1 cellular context compared by ENCODE assay signal in genomic region chr1:156751724-156752481, GRCh38.
TF ChIP-seq lines count a peak whose summit lies in the region.

No MANE protein-coding gene starts in this region.

TF ChIP-seq in HepG2, 621 proteins besides CTCF, POLR2A, EP300 and RAD21 (continued from another document and continues in another):
- TF ChIP-seq ARID5B (CRISPR knock-in tag; IDR thresholded peaks at IDR 0.05) (peak; percentile 43; the same call in 1 of the 2 replicates), ZNF589 (CRISPR knock-in tag; conservative IDR thresholded peaks at IDR 0.05) (peak; percentile 64; the same call in 1 of the 2 replicates), ZNF768 (CRISPR knock-in tag; IDR thresholded peaks at IDR 0.05) (peak; percentile 37; the same call in 1 of the 2 replicates), AKAP8 (CRISPR knock-in tag; IDR thresholded peaks at IDR 0.05) (0 out of 2 replicates have a peak, but pooled peaks have one; percentile 44), ZNF777 (CRISPR knock-in tag; IDR thresholded peaks at IDR 0.05) (peak; percentile 96), CBFB (CRISPR knock-in tag; IDR thresholded peaks at IDR 0.05) (peak; percentile 75), ZNF296 (CRISPR knock-in tag; conservative IDR thresholded peaks at IDR 0.05) (no peak), ZGPAT (CRISPR knock-in tag; IDR thresholded peaks at IDR 0.05) (peak; percentile 87), KDM3A (CRISPR knock-in tag; IDR thresholded peaks at IDR 0.05; ENCODE audit: low read depth) (no peak), ZNF18 (CRISPR knock-in tag; IDR thresholded peaks at IDR 0.05; ENCODE audit: insufficient replicate concordance) (peak; percentile 13), ZNF563 (CRISPR knock-in tag; IDR thresholded peaks at IDR 0.05) (peak; percentile 75), ONECUT2 (CRISPR knock-in tag; IDR thresholded peaks at IDR 0.05) (no peak; the same call in 1 of the 2 replicates), IRF2 (CRISPR knock-in tag; IDR thresholded peaks at IDR 0.05) (peak; percentile 88), ZNF280B (CRISPR knock-in tag; IDR thresholded peaks at IDR 0.05; ENCODE audit: borderline replicate concordance) (peak; percentile 73), TAF1 (CRISPR knock-in tag; IDR thresholded peaks at IDR 0.05) (peak; percentile 60; the same call in 1 of the 2 replicates), SP5 (CRISPR knock-in tag; IDR thresholded peaks at IDR 0.05; ENCODE audit: borderline replicate concordance, low read depth) (peak; percentile 59; the same call in 1 of the 2 replicates), CBX5 (CRISPR knock-in tag; IDR thresholded peaks at IDR 0.05; ENCODE audit: borderline replicate concordance) (peak; percentile 75), NR1H2 (CRISPR knock-in tag; IDR thresholded peaks at IDR 0.05; ENCODE audit: borderline replicate concordance, low read depth) (no peak), KDM5B (CRISPR knock-in tag; IDR thresholded peaks at IDR 0.05; ENCODE audit: borderline replicate concordance) (peak; percentile 44; the same call in 1 of the 2 replicates), ETV6 (CRISPR knock-in tag; conservative IDR thresholded peaks at IDR 0.05) (peak; percentile 87), ZMYM4 (CRISPR knock-in tag; IDR thresholded peaks at IDR 0.05) (peak; percentile 70; the same call in 1 of the 2 replicates), SMAD3 (CRISPR knock-in tag; IDR thresholded peaks at IDR 0.05) (no peak), MIER2 (CRISPR knock-in tag; IDR thresholded peaks at IDR 0.05) (0 out of 2 replicates have a peak, but pooled peaks have one; percentile 38), MEIS2 (CRISPR knock-in tag; IDR thresholded peaks at IDR 0.05) (0 out of 2 replicates have a peak, but pooled peaks have one; percentile 74), HDAC2 (CRISPR knock-in tag; IDR thresholded peaks at IDR 0.05) (peak; percentile 46; the same call in 1 of the 2 replicates)
- TF ChIP-seq, protein P1, sequence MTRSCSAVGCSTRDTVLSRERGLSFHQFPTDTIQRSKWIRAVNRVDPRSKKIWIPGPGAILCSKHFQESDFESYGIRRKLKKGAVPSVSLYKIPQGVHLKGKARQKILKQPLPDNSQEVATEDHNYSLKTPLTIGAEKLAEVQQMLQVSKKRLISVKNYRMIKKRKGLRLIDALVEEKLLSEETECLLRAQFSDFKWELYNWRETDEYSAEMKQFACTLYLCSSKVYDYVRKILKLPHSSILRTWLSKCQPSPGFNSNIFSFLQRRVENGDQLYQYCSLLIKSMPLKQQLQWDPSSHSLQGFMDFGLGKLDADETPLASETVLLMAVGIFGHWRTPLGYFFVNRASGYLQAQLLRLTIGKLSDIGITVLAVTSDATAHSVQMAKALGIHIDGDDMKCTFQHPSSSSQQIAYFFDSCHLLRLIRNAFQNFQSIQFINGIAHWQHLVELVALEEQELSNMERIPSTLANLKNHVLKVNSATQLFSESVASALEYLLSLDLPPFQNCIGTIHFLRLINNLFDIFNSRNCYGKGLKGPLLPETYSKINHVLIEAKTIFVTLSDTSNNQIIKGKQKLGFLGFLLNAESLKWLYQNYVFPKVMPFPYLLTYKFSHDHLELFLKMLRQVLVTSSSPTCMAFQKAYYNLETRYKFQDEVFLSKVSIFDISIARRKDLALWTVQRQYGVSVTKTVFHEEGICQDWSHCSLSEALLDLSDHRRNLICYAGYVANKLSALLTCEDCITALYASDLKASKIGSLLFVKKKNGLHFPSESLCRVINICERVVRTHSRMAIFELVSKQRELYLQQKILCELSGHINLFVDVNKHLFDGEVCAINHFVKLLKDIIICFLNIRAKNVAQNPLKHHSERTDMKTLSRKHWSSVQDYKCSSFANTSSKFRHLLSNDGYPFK (CRISPR knock-in tag; IDR thresholded peaks at IDR 0.05; ENCODE audit: borderline replicate concordance), result peak; percentile 20; the same call in 1 of the 2 replicates
- TF ChIP-seq, protein P2, sequence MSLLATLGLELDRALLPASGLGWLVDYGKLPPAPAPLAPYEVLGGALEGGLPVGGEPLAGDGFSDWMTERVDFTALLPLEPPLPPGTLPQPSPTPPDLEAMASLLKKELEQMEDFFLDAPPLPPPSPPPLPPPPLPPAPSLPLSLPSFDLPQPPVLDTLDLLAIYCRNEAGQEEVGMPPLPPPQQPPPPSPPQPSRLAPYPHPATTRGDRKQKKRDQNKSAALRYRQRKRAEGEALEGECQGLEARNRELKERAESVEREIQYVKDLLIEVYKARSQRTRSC (CRISPR knock-in tag; IDR thresholded peaks at IDR 0.05; ENCODE audit: low read depth), result 0 out of 2 replicates have a peak, but pooled peaks have one; percentile 47
- TF ChIP-seq, protein P3, sequence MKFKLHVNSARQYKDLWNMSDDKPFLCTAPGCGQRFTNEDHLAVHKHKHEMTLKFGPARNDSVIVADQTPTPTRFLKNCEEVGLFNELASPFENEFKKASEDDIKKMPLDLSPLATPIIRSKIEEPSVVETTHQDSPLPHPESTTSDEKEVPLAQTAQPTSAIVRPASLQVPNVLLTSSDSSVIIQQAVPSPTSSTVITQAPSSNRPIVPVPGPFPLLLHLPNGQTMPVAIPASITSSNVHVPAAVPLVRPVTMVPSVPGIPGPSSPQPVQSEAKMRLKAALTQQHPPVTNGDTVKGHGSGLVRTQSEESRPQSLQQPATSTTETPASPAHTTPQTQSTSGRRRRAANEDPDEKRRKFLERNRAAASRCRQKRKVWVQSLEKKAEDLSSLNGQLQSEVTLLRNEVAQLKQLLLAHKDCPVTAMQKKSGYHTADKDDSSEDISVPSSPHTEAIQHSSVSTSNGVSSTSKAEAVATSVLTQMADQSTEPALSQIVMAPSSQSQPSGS (CRISPR knock-in tag; IDR thresholded peaks at IDR 0.05), result peak; percentile 53; the same call in 1 of the 2 replicates
- TF ChIP-seq, protein P4, sequence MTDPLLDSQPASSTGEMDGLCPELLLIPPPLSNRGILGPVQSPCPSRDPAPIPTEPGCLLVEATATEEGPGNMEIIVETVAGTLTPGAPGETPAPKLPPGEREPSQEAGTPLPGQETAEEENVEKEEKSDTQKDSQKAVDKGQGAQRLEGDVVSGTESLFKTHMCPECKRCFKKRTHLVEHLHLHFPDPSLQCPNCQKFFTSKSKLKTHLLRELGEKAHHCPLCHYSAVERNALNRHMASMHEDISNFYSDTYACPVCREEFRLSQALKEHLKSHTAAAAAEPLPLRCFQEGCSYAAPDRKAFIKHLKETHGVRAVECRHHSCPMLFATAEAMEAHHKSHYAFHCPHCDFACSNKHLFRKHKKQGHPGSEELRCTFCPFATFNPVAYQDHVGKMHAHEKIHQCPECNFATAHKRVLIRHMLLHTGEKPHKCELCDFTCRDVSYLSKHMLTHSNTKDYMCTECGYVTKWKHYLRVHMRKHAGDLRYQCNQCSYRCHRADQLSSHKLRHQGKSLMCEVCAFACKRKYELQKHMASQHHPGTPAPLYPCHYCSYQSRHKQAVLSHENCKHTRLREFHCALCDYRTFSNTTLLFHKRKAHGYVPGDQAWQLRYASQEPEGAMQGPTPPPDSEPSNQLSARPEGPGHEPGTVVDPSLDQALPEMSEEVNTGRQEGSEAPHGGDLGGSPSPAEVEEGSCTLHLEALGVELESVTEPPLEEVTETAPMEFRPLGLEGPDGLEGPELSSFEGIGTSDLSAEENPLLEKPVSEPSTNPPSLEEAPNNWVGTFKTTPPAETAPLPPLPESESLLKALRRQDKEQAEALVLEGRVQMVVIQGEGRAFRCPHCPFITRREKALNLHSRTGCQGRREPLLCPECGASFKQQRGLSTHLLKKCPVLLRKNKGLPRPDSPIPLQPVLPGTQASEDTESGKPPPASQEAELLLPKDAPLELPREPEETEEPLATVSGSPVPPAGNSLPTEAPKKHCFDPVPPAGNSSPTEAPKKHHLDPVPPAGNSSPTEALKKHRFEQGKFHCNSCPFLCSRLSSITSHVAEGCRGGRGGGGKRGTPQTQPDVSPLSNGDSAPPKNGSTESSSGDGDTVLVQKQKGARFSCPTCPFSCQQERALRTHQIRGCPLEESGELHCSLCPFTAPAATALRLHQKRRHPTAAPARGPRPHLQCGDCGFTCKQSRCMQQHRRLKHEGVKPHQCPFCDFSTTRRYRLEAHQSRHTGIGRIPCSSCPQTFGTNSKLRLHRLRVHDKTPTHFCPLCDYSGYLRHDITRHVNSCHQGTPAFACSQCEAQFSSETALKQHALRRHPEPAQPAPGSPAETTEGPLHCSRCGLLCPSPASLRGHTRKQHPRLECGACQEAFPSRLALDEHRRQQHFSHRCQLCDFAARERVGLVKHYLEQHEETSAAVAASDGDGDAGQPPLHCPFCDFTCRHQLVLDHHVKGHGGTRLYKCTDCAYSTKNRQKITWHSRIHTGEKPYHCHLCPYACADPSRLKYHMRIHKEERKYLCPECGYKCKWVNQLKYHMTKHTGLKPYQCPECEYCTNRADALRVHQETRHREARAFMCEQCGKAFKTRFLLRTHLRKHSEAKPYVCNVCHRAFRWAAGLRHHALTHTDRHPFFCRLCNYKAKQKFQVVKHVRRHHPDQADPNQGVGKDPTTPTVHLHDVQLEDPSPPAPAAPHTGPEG (CRISPR knock-in tag; IDR thresholded peaks at IDR 0.05), result peak; percentile 93; the same call in 1 of the 2 replicates
- TF ChIP-seq, protein P5, sequence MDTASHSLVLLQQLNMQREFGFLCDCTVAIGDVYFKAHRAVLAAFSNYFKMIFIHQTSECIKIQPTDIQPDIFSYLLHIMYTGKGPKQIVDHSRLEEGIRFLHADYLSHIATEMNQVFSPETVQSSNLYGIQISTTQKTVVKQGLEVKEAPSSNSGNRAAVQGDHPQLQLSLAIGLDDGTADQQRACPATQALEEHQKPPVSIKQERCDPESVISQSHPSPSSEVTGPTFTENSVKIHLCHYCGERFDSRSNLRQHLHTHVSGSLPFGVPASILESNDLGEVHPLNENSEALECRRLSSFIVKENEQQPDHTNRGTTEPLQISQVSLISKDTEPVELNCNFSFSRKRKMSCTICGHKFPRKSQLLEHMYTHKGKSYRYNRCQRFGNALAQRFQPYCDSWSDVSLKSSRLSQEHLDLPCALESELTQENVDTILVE (CRISPR knock-in tag; IDR thresholded peaks at IDR 0.05), result peak; percentile 70; the same call in 1 of the 2 replicates
